Comparison of ENCODE assay signal across 8 cellular contexts in the genomic region with DNA sequence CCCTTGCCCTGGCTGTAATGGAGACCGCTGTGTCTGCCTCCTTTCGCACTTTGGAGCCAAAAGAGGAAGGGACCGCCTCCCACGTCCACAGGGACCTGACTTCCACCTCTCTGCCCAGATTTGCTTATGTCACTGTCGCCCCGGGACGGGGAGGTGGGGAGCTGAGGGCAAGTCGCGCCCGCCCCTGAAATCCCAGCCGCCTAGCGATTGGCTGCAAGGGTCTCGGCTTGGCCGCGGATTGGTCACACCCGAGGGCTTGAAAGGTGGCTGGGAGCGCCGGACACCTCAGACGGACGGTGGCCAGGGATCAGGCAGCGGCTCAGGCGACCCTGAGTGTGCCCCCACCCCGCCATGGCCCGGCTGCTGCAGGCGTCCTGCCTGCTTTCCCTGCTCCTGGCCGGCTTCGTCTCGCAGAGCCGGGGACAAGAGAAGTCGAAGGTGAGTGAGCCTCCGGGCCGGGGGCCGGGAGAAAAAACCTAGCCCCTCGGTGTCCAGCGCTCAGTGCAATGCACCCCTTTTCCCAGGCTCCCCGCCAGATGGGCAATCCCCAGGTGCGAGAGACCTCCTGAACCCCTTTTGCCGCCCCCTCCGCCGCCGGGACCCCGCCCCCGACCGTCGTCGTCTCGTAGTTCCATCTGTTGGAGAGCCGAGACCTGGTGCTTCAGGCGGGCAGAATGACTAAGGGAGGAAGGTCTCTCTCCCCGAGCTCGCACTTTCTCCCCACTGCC. TPM values are rescaled to one million over a fixed set of nuclear protein-coding genes. Genes with fewer than 3 reads are reported as not detected.
DNase-seq lines count a peak whose midpoint lies in the region; ATAC-seq and TF ChIP-seq lines count a peak whose summit lies in the region.

A gene with protein sequence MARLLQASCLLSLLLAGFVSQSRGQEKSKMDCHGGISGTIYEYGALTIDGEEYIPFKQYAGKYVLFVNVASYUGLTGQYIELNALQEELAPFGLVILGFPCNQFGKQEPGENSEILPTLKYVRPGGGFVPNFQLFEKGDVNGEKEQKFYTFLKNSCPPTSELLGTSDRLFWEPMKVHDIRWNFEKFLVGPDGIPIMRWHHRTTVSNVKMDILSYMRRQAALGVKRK (plus strand): TSS at position 288 of the 728 bp plus-strand sequence. CDS start 64 bp downstream, at position 352.

- H3K36me3 Mint-ChIP-seq in osteocyte (ENCODE audit: unreplicated experiment) = peaks cover 6% of the 10 kb centered on the region

- no peak within 1 kb of the TSS for H3K27ac Mint-ChIP-seq in osteocyte (ENCODE audit: unreplicated experiment)

- H3K9me3 Mint-ChIP-seq in osteocyte (ENCODE audit: unreplicated experiment) = no peaks in the 10 kb centered on the region

- peak; percentile 5 for DNase-seq in NCI-H1694 treated with DMSO at 0.1 percent for 48 hours (lab: John Stamatoyannopoulos, UW)
- no peak for DNase-seq in NCI-H1694 (lab: John Stamatoyannopoulos, UW)
- peak; percentile 25 for DNase-seq in NCI-H526 treated with DMSO at 0.1 percent for 48 hours (lab: John Stamatoyannopoulos, UW)
- DNase-seq in anterior cingulate cortex (lab: John Stamatoyannopoulos, UW) = peak in 54 of 58 donors; percentile 4 to 78 (median 48)
- peak; percentile 95 for DNase-seq in left cardiac atrium
- peak; percentile 86 for DNase-seq in osteocyte (ENCODE audit: extremely low spot score, unreplicated experiment)
- no peak for DNase-seq in glomerular visceral epithelial cell (ENCODE audit: extremely low spot score)

- H3K4me1 Mint-ChIP-seq in osteocyte (ENCODE audit: unreplicated experiment) = peaks cover 9% of the 10 kb centered on the region

- TF ChIP-seq CTCF in osteocyte (IDR thresholded peaks at IDR 0.05) = no peak

- peak; percentile 70 for ATAC-seq in HG02763 (IDR thresholded peaks at IDR 0.05; ENCODE audit: unreplicated experiment)
- peak; percentile 84 to 93 for ATAC-seq in left cardiac atrium

- intact Hi-C loops in left cardiac atrium (cut with DNase I) = no loop called here

- H3K27me3 Mint-ChIP-seq in osteocyte (ENCODE audit: unreplicated experiment) = peaks cover 6% of the 10 kb centered on the region

- H3K4me3 Mint-ChIP-seq in osteocyte (ENCODE audit: unreplicated experiment) = peak within 1 kb of the TSS; percentile 70

RNA-seq across cellular contexts. Expression of the gene that starts here (rescaled TPM):
- total RNA-seq in left cardiac atrium = 1,000 to 10,000 TPM; 1,172 to 1,220 TPM
- total RNA-seq in osteocyte = 1.1 and 1.3 TPM in 2 replicates

Comparison
In these comparisons a context has a peak if more than half of its experiments do, and no peak if none do; other contexts are left out.
1. RNA of the gene that starts here (total RNA-seq): 1,172 to 1,220 TPM in left cardiac atrium; 1.1 to 1.3 TPM in osteocyte; every median in the first group is over 100 times any median in the second.
2. DNase-seq: peak in NCI-H1694 treated with DMSO at 0.1 percent for 48 hours (single experiment), NCI-H526 treated with DMSO at 0.1 percent for 48 hours (single experiment), anterior cingulate cortex (54 of 58), left cardiac atrium (single experiment) and osteocyte (single experiment); none in NCI-H1694 (single experiment) and glomerular visceral epithelial cell (single experiment).